In the genomic region with DNA sequence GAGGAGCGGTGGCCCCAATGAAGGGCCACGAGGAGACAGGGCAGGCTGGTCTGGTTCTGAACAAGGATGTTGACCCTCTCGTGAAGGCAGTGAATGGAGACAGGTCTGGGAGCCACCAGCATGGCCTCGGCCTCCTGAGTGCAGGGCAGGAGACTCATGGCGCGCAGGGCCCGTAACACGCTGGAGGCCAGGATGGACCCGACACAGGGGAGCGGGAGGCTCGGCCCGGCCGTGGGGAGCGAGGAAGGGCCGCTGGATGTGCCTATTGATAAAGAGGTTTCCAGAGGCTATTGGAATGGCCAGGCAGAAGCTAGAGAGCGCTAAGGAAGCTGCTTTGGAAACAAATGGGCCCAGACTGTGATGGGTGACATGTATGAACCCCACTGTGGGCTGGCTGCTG, we compare ENCODE assay signal across 26 cellular contexts.
A peak's percentile ranks its signal among the peaks of the same experiment; 100 is the strongest.
DNase-seq lines count a peak whose midpoint lies in the region; ATAC-seq and TF ChIP-seq lines count a peak whose summit lies in the region.
"Had no signal": no experiment of that assay in that cellular context is flagged by ENCODE, and none has a peak within 500 bp of the region (broad histone marks: within the 10 kb centered on the region; RNA-seq: fewer than 3 reads in every experiment).

No MANE protein-coding gene starts in this region.

- no peaks in the 10 kb centered on the region for H3K9me3 ChIP-seq in naive thymus-derived CD4-positive, alpha-beta T cell (ENCODE audit: control insufficient read depth in 2 of 3, low read length in 3 of 3)
- H3K9me3 ChIP-seq: heart left ventricle, pancreas, stomach, tibial nerve had no signal

- CTCF ChIA-PET in naive thymus-derived CD4-positive, alpha-beta T cell (lab: Charles Lee): interaction anchor here (0.8 to 6.6 kb wide), 10 partner anchors 30 to 229 kb away, joined by 3 to 121 read pairs (median 5); no protein-coding TSS in a partner anchor

- H3K27ac ChIP-seq in naive thymus-derived CD4-positive, alpha-beta T cell (ENCODE audit: low read depth, low read length): no peak overlapping the region
- H3K27ac ChIP-seq: HL-60, pancreas had no signal

- peaks cover 17% of the 10 kb centered on the region for H3K4me1 Mint-ChIP-seq in activated T-cell treated with anti-CD3 and anti-CD28 coated beads, Interleukin-2, amount 50 U/mL, for 72 hours (ENCODE audit: low read depth)
- H3K4me1 Mint-ChIP-seq in brain (peaks cover 21% of the 10 kb centered on the region), type B pancreatic cell (ENCODE audit: unreplicated experiment) (peaks cover 18% of the 10 kb centered on the region)
- H3K4me1 Mint-ChIP-seq in naive thymus-derived CD4-positive, alpha-beta T cell: peaks cover 0 to 18% (median 11%) of the 10 kb centered on the region in 7 donors

- peaks cover 10% of the 10 kb centered on the region in 2 donors for H3K4me1 ChIP-seq in naive thymus-derived CD4-positive, alpha-beta T cell (ENCODE audit: control insufficient read depth in 2 of 2, insufficient read depth in 2 of 2, low read length in 2 of 2)
- H3K4me1 ChIP-seq: pancreas had no signal

- no peak overlapping the region for H3K4me3 ChIP-seq in naive thymus-derived CD4-positive, alpha-beta T cell (ENCODE audit: low read length)
- no peak overlapping the region for H3K4me3 ChIP-seq in foreskin fibroblast (ENCODE audit: low read depth in 1 of 2, low read length in 2 of 2)
- H3K4me3 ChIP-seq: heart left ventricle, pancreas, stomach, tibial nerve had no signal

- ATAC-seq in activated T-cell treated with anti-CD3 and anti-CD28 coated beads, Interleukin-2, amount 50 U/mL, for 72 hours (replicated peaks in 1 of 2): no peak
- no peak for ATAC-seq in naive thymus-derived CD4-positive, alpha-beta T cell
- no peak for ATAC-seq in stimulated activated naive CD8-positive, alpha-beta T cell treated with anti-CD3 and anti-CD28 coated beads, Interleukin-15, Interleukin-2, amounts not matched to agents 100 U/mL and 50 U/mL, for 24 hours
- ATAC-seq: activated CD4-positive, CD25-positive, alpha-beta regulatory T cell treated with anti-CD3 and anti-CD28 coated beads, Interleukin-2, amount 50 U/mL, for 24 hours; heart left ventricle; right cardiac atrium had no signal

- H3K4me3 Mint-ChIP-seq in activated T-cell treated with anti-CD3 and anti-CD28 coated beads, Interleukin-2, amount 50 U/mL, for 72 hours: no peak overlapping the region
- H3K4me3 Mint-ChIP-seq in brain (no peak overlapping the region), type B pancreatic cell (no peak overlapping the region)
- peak overlapping the region in 1 of 10 donors; percentile 46 for H3K4me3 Mint-ChIP-seq in naive thymus-derived CD4-positive, alpha-beta T cell
- H3K4me3 Mint-ChIP-seq: activated CD8-positive, alpha-beta T cell treated with anti-CD3 and anti-CD28 coated beads for 36 hours; dendritic cell treated with granulocyte-macrophage colony-stimulating factor and Interleukin-4, amounts not matched to agents 40 ng/mL and 50 ng/mL, for 4 days; memory B cell had no signal

- peaks cover 0 to 17% (median 0%) of the 10 kb centered on the region in 3 experiments for H3K36me3 ChIP-seq in naive thymus-derived CD4-positive, alpha-beta T cell (ENCODE audit: control insufficient read depth in 2 of 3, insufficient read depth in 3 of 3, low read length in 3 of 3)

- intact Hi-C loops in naive thymus-derived CD4-positive, alpha-beta T cell (cut with micrococcal nuclease): loop anchor here in 1 of 2 donors (10.0 kb wide), 1 partner anchor 470 kb away; no protein-coding TSS in a partner anchor

- H3K36me3 Mint-ChIP-seq in activated T-cell treated with anti-CD3 and anti-CD28 coated beads, Interleukin-2, amount 50 U/mL, for 72 hours (ENCODE audit: insufficient read depth in 2 of 2): no peaks in the 10 kb centered on the region
- H3K36me3 Mint-ChIP-seq in brain (peaks cover 58% of the 10 kb centered on the region), type B pancreatic cell (peaks cover 23% of the 10 kb centered on the region)
- H3K36me3 Mint-ChIP-seq in naive thymus-derived CD4-positive, alpha-beta T cell: peaks cover 0 to 13% (median 0%) of the 10 kb centered on the region in 5 donors
- H3K36me3 Mint-ChIP-seq: memory B cell had no signal

- H3K27ac Mint-ChIP-seq in activated T-cell treated with anti-CD3 and anti-CD28 coated beads, Interleukin-2, amount 50 U/mL, for 72 hours: peak overlapping the region; percentile 54
- H3K27ac Mint-ChIP-seq in brain (peak overlapping the region in 4 of 5 experiments; percentile 16 to 64 (median 44)), type B pancreatic cell (peak overlapping the region; percentile 50)
- H3K27ac Mint-ChIP-seq in naive thymus-derived CD4-positive, alpha-beta T cell: peak overlapping the region in 8 of 9 donors; percentile 9 to 89 (median 46)
- H3K27ac Mint-ChIP-seq: activated CD8-positive, alpha-beta T cell treated with anti-CD3 and anti-CD28 coated beads for 36 hours; memory B cell had no signal

- no peaks in the 10 kb centered on the region for H3K27me3 ChIP-seq in naive thymus-derived CD4-positive, alpha-beta T cell (ENCODE audit: control insufficient read depth in 2 of 2, insufficient read depth in 2 of 2, low read length in 2 of 2)
- H3K27me3 ChIP-seq: heart left ventricle, pancreas, stomach, tibial nerve had no signal

- POLR2A ChIA-PET in naive thymus-derived CD4-positive, alpha-beta T cell (lab: Charles Lee): no interaction called here

- H3K9me3 Mint-ChIP-seq in activated T-cell treated with anti-CD3 and anti-CD28 coated beads, Interleukin-2, amount 50 U/mL, for 72 hours: no peaks in the 10 kb centered on the region
- H3K9me3 Mint-ChIP-seq in brain: no peaks in the 10 kb centered on the region
- peaks cover 0 to 14% (median 0%) of the 10 kb centered on the region in 11 donors for H3K9me3 Mint-ChIP-seq in naive thymus-derived CD4-positive, alpha-beta T cell
- no peaks in the 10 kb centered on the region for H3K9me3 Mint-ChIP-seq in type B pancreatic cell
- H3K9me3 Mint-ChIP-seq: activated CD8-positive, alpha-beta T cell treated with anti-CD3 and anti-CD28 coated beads for 36 hours; dendritic cell treated with granulocyte-macrophage colony-stimulating factor and Interleukin-4, amounts not matched to agents 40 ng/mL and 50 ng/mL, for 4 days; memory B cell had no signal

- no peak for TF ChIP-seq CTCF in brain (conservative IDR thresholded peaks at IDR 0.05)
- TF ChIP-seq CTCF in type B pancreatic cell (conservative IDR thresholded peaks at IDR 0.05): no peak
- TF ChIP-seq CTCF in foreskin fibroblast (IDR thresholded peaks at IDR 0.05; ENCODE audit: low read depth, low read length): no peak

- H3K27me3 Mint-ChIP-seq in activated T-cell treated with anti-CD3 and anti-CD28 coated beads, Interleukin-2, amount 50 U/mL, for 72 hours (ENCODE audit: low read depth): no peaks in the 10 kb centered on the region
- H3K27me3 Mint-ChIP-seq in brain (no peaks in the 10 kb centered on the region), type B pancreatic cell (no peaks in the 10 kb centered on the region)
- no peaks in the 10 kb centered on the region for H3K27me3 Mint-ChIP-seq in naive thymus-derived CD4-positive, alpha-beta T cell
- H3K27me3 Mint-ChIP-seq: activated CD8-positive, alpha-beta T cell treated with anti-CD3 and anti-CD28 coated beads for 36 hours; dendritic cell treated with granulocyte-macrophage colony-stimulating factor and Interleukin-4, amounts not matched to agents 40 ng/mL and 50 ng/mL, for 4 days; memory B cell had no signal

- no peak for DNase-seq in activated T-cell treated with anti-CD3 and anti-CD28 coated beads, Interleukin-2, amount 50 U/mL, for 72 hours
- no peak for DNase-seq in activated T-cell treated with anti-CD3 and anti-CD28 coated beads, Interleukin-2, amount 50 U/mL, for 48 hours
- DNase-seq in naive thymus-derived CD4-positive, alpha-beta T cell: no peak
- DNase-seq in type B pancreatic cell (ENCODE audit: extremely low spot score, unreplicated experiment): no peak
- no peak for DNase-seq in DMS153 treated with DMSO at 0.1 percent for 48 hours (lab: John Stamatoyannopoulos, UW; ENCODE audit: unreplicated experiment)
- no peak for DNase-seq in stimulated activated naive CD8-positive, alpha-beta T cell treated with anti-CD3 and anti-CD28 coated beads, Interleukin-15, Interleukin-2, amounts not matched to agents 100 U/mL and 50 U/mL, for 24 hours
- DNase-seq in foreskin fibroblast: no peak
- DNase-seq: activated CD8-positive, alpha-beta T cell treated with anti-CD3 and anti-CD28 coated beads for 36 hours; activated naive CD4-positive, alpha-beta T cell; AML-193; DMS79; GF-D8; heart left ventricle; NCI-H1048; NCI-H187; NCI-H2171 treated with DMSO at 0.1 percent for 48 hours; NCI-H526; stomach had no signal
